In the genomic region with DNA sequence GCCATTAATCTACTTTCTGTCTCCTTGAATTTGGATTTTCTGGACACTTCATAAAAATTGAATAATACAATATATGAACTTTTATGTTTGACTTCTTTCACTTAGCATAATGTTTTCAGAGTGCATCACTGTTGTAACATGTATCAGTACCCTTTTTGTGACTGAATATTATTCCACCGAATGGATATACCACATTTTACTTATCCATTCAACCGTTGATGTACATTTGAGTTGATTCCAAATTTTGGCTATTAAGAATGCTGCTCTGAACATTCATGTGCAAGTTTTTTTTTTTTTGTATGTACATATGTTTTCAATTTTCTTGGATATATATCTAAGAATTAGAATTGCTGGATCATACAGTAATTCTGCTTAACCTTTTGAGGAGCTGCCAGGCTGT, we compare ENCODE assay signal across 29 cellular contexts.
"Had no signal": no experiment of that assay in that cellular context is flagged by ENCODE, and none has a peak within 500 bp of the region (broad histone marks: within the 10 kb centered on the region; RNA-seq: fewer than 3 reads in every experiment).

No MANE protein-coding gene starts in this region.

- H3K4me1 ChIP-seq: neural progenitor cell, parathyroid adenoma, right atrium auricular region, right lobe of liver, transverse colon, vagina had no signal

- H3K4me1 Mint-ChIP-seq: immature natural killer cell; natural killer cell; nephron progenitor cell; neural progenitor cell; stimulated activated memory B cell treated with anti-CD40 and anti-IgM and Interleukin-4, amounts not matched to agents 10 μg/mL and 1 μg/mL and 100 μg/mL, for 72 hours; stimulated activated naive CD8-positive, alpha-beta T cell treated with anti-CD3 and anti-CD28 coated beads, Interleukin-15, amount 100 ng/mL, for 72 hours had no signal

- ATAC-seq: left colon; left lung; lower lobe of right lung; natural killer cell; right lobe of liver; stimulated activated memory B cell treated with anti-CD40 and anti-IgM and Interleukin-4, amounts not matched to agents 10 μg/mL and 1 μg/mL and 100 μg/mL, for 72 hours; stimulated activated naive CD8-positive, alpha-beta T cell treated with anti-CD3 and anti-CD28 coated beads, Interleukin-15, amount 100 ng/mL, for 72 hours had no signal

- H3K9me3 ChIP-seq: left lung, lower lobe of right lung, neutrophil, upper lobe of left lung, vagina had no signal

- H3K4me2 ChIP-seq: neural progenitor cell, smooth muscle cell had no signal

- H3K27ac Mint-ChIP-seq: natural killer cell; nephron progenitor cell; neural progenitor cell; stimulated activated memory B cell treated with anti-CD40 and anti-IgM and Interleukin-4, amounts not matched to agents 10 μg/mL and 1 μg/mL and 100 μg/mL, for 72 hours had no signal

- H3K9me3 Mint-ChIP-seq: immature natural killer cell had no signal

- H3K27me3 ChIP-seq: left lung, neural progenitor cell, neutrophil, right atrium auricular region, right lobe of liver, transverse colon, upper lobe of left lung, vagina had no signal

- FAIRE-seq: islet of Langerhans, kidney had no signal

- DNase-seq: hypothalamus; immature natural killer cell; kidney; left colon; left lung; lower lobe of right lung; mammary epithelial cell; mesenchymal stem cell; natural killer cell; nephron progenitor cell; occipital lobe; right lobe of liver; stimulated activated CD4-positive, alpha-beta T cell treated with anti-CD3 and anti-CD28 coated beads, Interleukin-1b, Interleukin-23, amount 100 ng/mL, for 48 hours; stimulated activated CD4-positive, alpha-beta T cell treated with anti-CD3 and anti-CD28 coated beads, Interleukin-2, amount 100 ng/mL, for 48 hours; stimulated activated CD4-positive, alpha-beta T cell treated with anti-CD3 and anti-CD28 coated beads, Interleukin-4, amount 100 ng/mL, for 4 hours; stimulated activated CD8-positive, alpha-beta memory T cell treated with anti-CD3 and anti-CD28 coated beads, Interleukin-4, amount 100 ng/mL, for 48 hours; stimulated activated naive CD4-positive, alpha-beta T cell treated with Interleukin-2 at 50 U/mL for 16 hours; stimulated activated naive CD8-positive, alpha-beta T cell treated with anti-CD3 and anti-CD28 coated beads, Interleukin-15, amount 100 ng/mL, for 72 hours; substantia nigra; transverse colon; upper lobe of left lung had no signal

- H3K27me3 Mint-ChIP-seq: stimulated activated memory B cell treated with anti-CD40 and anti-IgM and Interleukin-4, amounts not matched to agents 10 μg/mL and 1 μg/mL and 100 μg/mL, for 72 hours; stimulated activated naive CD8-positive, alpha-beta T cell treated with anti-CD3 and anti-CD28 coated beads, Interleukin-15, amount 100 ng/mL, for 72 hours had no signal

- H3K27ac ChIP-seq: left lung, lower lobe of right lung, neural progenitor cell, neutrophil, parathyroid adenoma, right atrium auricular region, right lobe of liver, transverse colon, upper lobe of left lung, vagina had no signal

- H3K4me3 Mint-ChIP-seq: immature natural killer cell; natural killer cell; nephron progenitor cell; neural progenitor cell; stimulated activated memory B cell treated with anti-CD40 and anti-IgM and Interleukin-4, amounts not matched to agents 10 μg/mL and 1 μg/mL and 100 μg/mL, for 72 hours; stimulated activated naive CD8-positive, alpha-beta T cell treated with anti-CD3 and anti-CD28 coated beads, Interleukin-15, amount 100 ng/mL, for 72 hours had no signal

- H3K4me3 ChIP-seq: left lung, lower lobe of right lung, neural progenitor cell, right atrium auricular region, right lobe of liver, smooth muscle cell, transverse colon, upper lobe of left lung, vagina had no signal
